ENCODE assay signal across 8 cellular contexts in genomic region chr9:33081128-33081851, GRCh38. TPM values are rescaled to one million over a fixed set of nuclear protein-coding genes. Genes with fewer than 3 reads are reported as not detected.
A peak's percentile ranks its signal among the peaks of the same experiment; 100 is the strongest.
DNase-seq lines count a peak whose midpoint lies in the region; ATAC-seq and TF ChIP-seq lines count a peak whose summit lies in the region.

No MANE protein-coding gene starts in this region.

- H3F3A ChIP-seq in OCI-LY1 (ENCODE audit: insufficient read depth, low read length): no peaks in the 10 kb centered on the region

- 11% methylated on average over 9 of the region's 9 CpGs for WGBS in esophagus muscularis mucosa
- 7 to 14% (median 9%) methylated on average over 9 of the region's 9 CpGs for WGBS in stomach, 5 donors

- H3K4me3 ChIP-seq in OCI-LY1 (ENCODE audit: low read depth, low read length, poor library complexity, severe bottlenecking): no peak overlapping the region
- H3K4me3 ChIP-seq in esophagus muscularis mucosa: peak overlapping the region in 1 of 4 donors; percentile 23
- H3K4me3 ChIP-seq in stomach: no peak overlapping the region

- no peaks in the 10 kb centered on the region for H3K9me3 ChIP-seq in OCI-LY1 (ENCODE audit: low read length)
- H3K9me3 ChIP-seq in esophagus muscularis mucosa: peaks cover 0 to 8% (median 2%) of the 10 kb centered on the region in 4 donors
- no peaks in the 10 kb centered on the region for H3K9me3 ChIP-seq in stomach

- H3K79me2 ChIP-seq in OCI-LY1 (ENCODE audit: insufficient read depth, low read length): peaks cover under 1% of the 10 kb centered on the region; the same call in 1 of the 2 replicates

- no peaks in the 10 kb centered on the region for H3K9me3 Mint-ChIP-seq in naive B cell

- intact Hi-C loops in esophagus muscularis mucosa (cut with DNase I) (loop anchor here (2.0 kb wide), 1 partner anchor 90 kb away; no protein-coding TSS in a partner anchor), stomach (cut with DNase I; ENCODE audit: low total_unique reads) (loop anchor here (5.0 kb wide), 1 partner anchor 146 kb away; no protein-coding TSS in a partner anchor)

- no peaks in the 10 kb centered on the region for H3K27me3 ChIP-seq in OCI-LY1 (ENCODE audit: insufficient read depth, low read length)
- no peaks in the 10 kb centered on the region for H3K27me3 ChIP-seq in esophagus muscularis mucosa
- no peaks in the 10 kb centered on the region for H3K27me3 ChIP-seq in stomach

- H3K4me1 Mint-ChIP-seq in naive B cell: peaks cover 14 to 42% (median 32%) of the 10 kb centered on the region in 3 donors

- H3K27ac ChIP-seq in OCI-LY1 (ENCODE audit: low read depth, low read length, poor library complexity, severe bottlenecking): no peak overlapping the region
- peak overlapping the region; percentile 0 to 49 (median 14) for H3K27ac ChIP-seq in esophagus muscularis mucosa (replicated peaks in 1 of 4)
- H3K27ac ChIP-seq in stomach: peak overlapping the region in 3 of 5 donors; percentile 17 to 74 (median 57)

- no peaks in the 10 kb centered on the region for H4K20me1 ChIP-seq in OCI-LY1 (ENCODE audit: insufficient read depth, low read length)

- TF ChIP-seq POLR2A in esophagus muscularis mucosa (IDR thresholded peaks at IDR 0.05; ENCODE audit: low read depth) (no peak), stomach (IDR thresholded peaks at IDR 0.05) (no peak)

- H3K27ac Mint-ChIP-seq in naive B cell: no peak overlapping the region

- no peak overlapping the region for H3K4me3 Mint-ChIP-seq in naive B cell

- no peaks in the 10 kb centered on the region for H3K9me2 ChIP-seq in OCI-LY1 (ENCODE audit: low read depth, low read length)

- peak overlapping the region; percentile 45; the same call in 1 of the 2 replicates for H3K4me2 ChIP-seq in OCI-LY1 (ENCODE audit: low read length)

- no peak overlapping the region for H2AFZ ChIP-seq in OCI-LY1 (ENCODE audit: low read length)

- peaks cover 11% of the 10 kb centered on the region for H3K4me1 ChIP-seq in OCI-LY1 (ENCODE audit: insufficient read depth, low read length, severe bottlenecking)
- peaks cover 0 to 16% (median 9%) of the 10 kb centered on the region in 4 donors for H3K4me1 ChIP-seq in esophagus muscularis mucosa
- H3K4me1 ChIP-seq in stomach: peaks cover 11 to 36% (median 28%) of the 10 kb centered on the region in 4 donors

- TF ChIP-seq EP300 in esophagus muscularis mucosa (IDR thresholded peaks at IDR 0.05): no peak
- no peak for TF ChIP-seq EP300 in stomach (IDR thresholded peaks at IDR 0.05)

- H3K9ac ChIP-seq in OCI-LY1 (ENCODE audit: low read length): no peak overlapping the region

- peak; percentile 92 to 94 for DNase-seq in AML-193 (lab: John Stamatoyannopoulos, UW)
- DNase-seq in HuH-7.5 (ENCODE audit: low spot score): peak; percentile 70
- peak; percentile 47 for DNase-seq in activated T-cell treated with anti-CD3 and anti-CD28 coated beads, Interleukin-2, amount 50 U/mL, for 1 hour
- DNase-seq in esophagus muscularis mucosa (ENCODE audit: extremely low spot score): no peak
- DNase-seq in naive B cell: peak; percentile 63
- peak; percentile 35 for DNase-seq in stomach

- H3K36me3 ChIP-seq in OCI-LY1 (ENCODE audit: insufficient read depth, low read length): no peaks in the 10 kb centered on the region
- no peaks in the 10 kb centered on the region for H3K36me3 ChIP-seq in esophagus muscularis mucosa
- H3K36me3 ChIP-seq in stomach: no peaks in the 10 kb centered on the region

- no peaks in the 10 kb centered on the region for H3K36me3 Mint-ChIP-seq in naive B cell

- peak; percentile 45 for ATAC-seq in GM19043 (IDR thresholded peaks at IDR 0.05; ENCODE audit: low read depth, unreplicated experiment)
- ATAC-seq in naive B cell (ENCODE audit: low read depth in 2 of 2): peak; percentile 29 to 31

- TF ChIP-seq CTCF in OCI-LY1 (IDR thresholded peaks at IDR 0.05; ENCODE audit: low read length) (peak; percentile 84), esophagus muscularis mucosa (IDR thresholded peaks at IDR 0.05) (peak; percentile 71 to 90 (median 72)), stomach (IDR thresholded peaks at IDR 0.05) (peak in 5 of 7 experiments; percentile 50 to 95 (median 71))

- no peaks in the 10 kb centered on the region for H3K27me3 Mint-ChIP-seq in naive B cell

RNA-seq across cellular contexts. Expression of gene SMU1, which starts 4.8 kb away (rescaled TPM):
- total RNA-seq in esophagus muscularis mucosa (10 to 100 TPM; 17.8 to 22.6 (median 19.6) TPM), stomach (10 to 100 TPM in 2 of 5 donors, 1 to 10 TPM in 3; 1.7 to 36.2 (median 10.0) TPM)
- polyA plus RNA-seq in naive B cell (ENCODE audit: low read depth in 6 of 6) (10 to 100 TPM; 19.6 to 44.5 (median 25.8) TPM), stomach (1 to 10 TPM; 7.4 to 8.1 (median 8.0) TPM)

RNA-seq across cellular contexts. Expression of gene DNAJA1, which starts 56.2 kb away (rescaled TPM):
- 100 to 1,000 TPM in 1 of 4 donors, 10 to 100 TPM in 3; 60.9 to 102 (median 71.1) TPM for total RNA-seq in esophagus muscularis mucosa
- polyA plus RNA-seq in naive B cell (ENCODE audit: low read depth in 6 of 6): 100 to 1,000 TPM in 1 of 6 donors, 10 to 100 TPM in 5; 69.9 to 104 (median 86.7) TPM
- total RNA-seq in stomach: 10 to 100 TPM; 16.8 to 81.1 (median 29.2) TPM
- 10 to 100 TPM; 43.5 to 87.4 (median 75.3) TPM for polyA plus RNA-seq in stomach
